11 cellular contexts compared by ENCODE assay signal in genomic region chr22:23225337-23225723, GRCh38. TPM values are rescaled to one million over a fixed set of nuclear protein-coding genes. Genes with fewer than 3 reads are reported as not detected.
DNase-seq lines count a peak whose midpoint lies in the region; ATAC-seq and TF ChIP-seq lines count a peak whose summit lies in the region.
"Had no signal": no experiment of that assay in that cellular context is flagged by ENCODE, and none has a peak within 500 bp of the region (broad histone marks: within the 10 kb centered on the region; RNA-seq: fewer than 3 reads in every experiment).

No MANE protein-coding gene starts in this region.

- no peaks in the 10 kb centered on the region for H3K9me3 ChIP-seq in lower lobe of right lung
- H3K9me3 ChIP-seq in thymus (ENCODE audit: control insufficient read depth), result no peaks in the 10 kb centered on the region

- DNase-seq in activated CD4-positive, alpha-beta T cell treated with anti-CD3 and anti-CD28 coated beads, Interleukin-2, amount 10 ng/mL, durations not matched to agents 7 days and 5 days, result no peak
- DNase-seq in activated CD4-positive, alpha-beta T cell treated with anti-CD3 and anti-CD28 coated beads, Interleukin-2, amount 50 U/mL, for 4 hours, result no peak
- peak; percentile 24 for DNase-seq in lower lobe of right lung
- DNase-seq in ACHN, result no peak
- DNase-seq in stimulated activated CD4-positive, alpha-beta T cell treated with anti-CD3 and anti-CD28 coated beads, Interleukin-2, amount 100 ng/mL, for 24 hours, result no peak
- no peak for DNase-seq in activated CD8-positive, alpha-beta memory T cell treated with anti-CD3 and anti-CD28 coated beads, Interleukin-2, amount 10 ng/mL, durations not matched to agents 7 days and 5 days
- DNase-seq: erythroblast, mesendoderm had no signal

- no peaks in the 10 kb centered on the region for H3K27me3 Mint-ChIP-seq in activated CD4-positive, alpha-beta T cell treated with anti-CD3 and anti-CD28 coated beads, Interleukin-2, amount 10 ng/mL, durations not matched to agents 7 days and 5 days
- H3K27me3 Mint-ChIP-seq in activated CD8-positive, alpha-beta memory T cell treated with anti-CD3 and anti-CD28 coated beads, Interleukin-2, amount 10 ng/mL, durations not matched to agents 7 days and 5 days, result no peaks in the 10 kb centered on the region

- in situ Hi-C loops in ACHN (cut with HindIII; ENCODE audit: low pct_ligation_motif_present, low pct_unique_long_range_greater_than_20kb, low sequenced_read_pairs), result no loop called here

- no peaks in the 10 kb centered on the region for H3K36me3 ChIP-seq in lower lobe of right lung
- peaks cover 3% of the 10 kb centered on the region for H3K36me3 ChIP-seq in thymus (ENCODE audit: control insufficient read depth, insufficient read depth)

- no peak for TF ChIP-seq CTCF in lower lobe of right lung (IDR thresholded peaks at IDR 0.05)

- 95% methylated on average over 10 of the region's 10 CpGs for WGBS in thymus

- H3K4me3 ChIP-seq in lower lobe of right lung (no peak overlapping the region), thymus (ENCODE audit: low read length) (no peak overlapping the region)

- H3K9me3 Mint-ChIP-seq in activated CD4-positive, alpha-beta T cell treated with anti-CD3 and anti-CD28 coated beads, Interleukin-2, amount 10 ng/mL, durations not matched to agents 7 days and 5 days, result peaks cover 20% of the 10 kb centered on the region
- peaks cover 14% of the 10 kb centered on the region for H3K9me3 Mint-ChIP-seq in activated CD8-positive, alpha-beta memory T cell treated with anti-CD3 and anti-CD28 coated beads, Interleukin-2, amount 10 ng/mL, durations not matched to agents 7 days and 5 days (ENCODE audit: low read depth)

- H3K27me3 ChIP-seq in lower lobe of right lung (ENCODE audit: low read depth) (no peaks in the 10 kb centered on the region), thymus (ENCODE audit: control insufficient read depth, insufficient read depth) (no peaks in the 10 kb centered on the region)

- intact Hi-C loops in lower lobe of right lung (cut with DNase I), result no loop called here

- CTCF ChIA-PET in activated CD4-positive, alpha-beta T cell treated with anti-CD3 and anti-CD28 coated beads, Interleukin-2, amount 10 ng/mL, durations not matched to agents 7 days and 5 days (lab: Charles Lee), result interaction anchor here (0.9 to 1.3 kb wide), 5 partner anchors 9 to 47 kb away, joined by 3 to 6 read pairs (median 3); no protein-coding TSS in a partner anchor
- CTCF ChIA-PET in activated CD8-positive, alpha-beta memory T cell treated with anti-CD3 and anti-CD28 coated beads, Interleukin-2, amount 10 ng/mL, durations not matched to agents 7 days and 5 days (lab: Charles Lee), result interaction anchor here (0.6 to 1.2 kb wide), 3 partner anchors 47 to 409 kb away, joined by 3 read pairs; no protein-coding TSS in a partner anchor

- POLR2A ChIA-PET in activated CD4-positive, alpha-beta T cell treated with anti-CD3 and anti-CD28 coated beads, Interleukin-2, amount 10 ng/mL, durations not matched to agents 7 days and 5 days (lab: Charles Lee), result no interaction called here

- no peak for ATAC-seq in lower lobe of right lung
- no peak for ATAC-seq in activated CD8-positive, alpha-beta memory T cell treated with anti-CD3 and anti-CD28 coated beads, Interleukin-2, amount 10 ng/mL, durations not matched to agents 7 days and 5 days

- H3K36me3 Mint-ChIP-seq in activated CD4-positive, alpha-beta T cell treated with anti-CD3 and anti-CD28 coated beads, Interleukin-2, amount 10 ng/mL, durations not matched to agents 7 days and 5 days (ENCODE audit: low read depth), result peaks cover 34% of the 10 kb centered on the region
- H3K36me3 Mint-ChIP-seq in activated CD8-positive, alpha-beta memory T cell treated with anti-CD3 and anti-CD28 coated beads, Interleukin-2, amount 10 ng/mL, durations not matched to agents 7 days and 5 days, result peaks cover 17% of the 10 kb centered on the region

- H3K4me3 Mint-ChIP-seq in activated CD4-positive, alpha-beta T cell treated with anti-CD3 and anti-CD28 coated beads, Interleukin-2, amount 10 ng/mL, durations not matched to agents 7 days and 5 days, result peak overlapping the region; percentile 21
- H3K4me3 Mint-ChIP-seq in activated CD8-positive, alpha-beta memory T cell treated with anti-CD3 and anti-CD28 coated beads, Interleukin-2, amount 10 ng/mL, durations not matched to agents 7 days and 5 days, result no peak overlapping the region

- H3K4me1 ChIP-seq in lower lobe of right lung (peaks cover 75% of the 10 kb centered on the region), thymus (ENCODE audit: control insufficient read depth, insufficient read depth, low read length) (peaks cover 34% of the 10 kb centered on the region)

- H3K27ac ChIP-seq in angular gyrus (ENCODE audit: low read depth, low read length) (peak overlapping the region; percentile 26), lower lobe of right lung (peak overlapping the region; percentile 77), thymus (ENCODE audit: low read depth) (peak overlapping the region; percentile 6)
- H3K27ac ChIP-seq: KMS-11 had no signal

- peak overlapping the region; percentile 92 for H3K27ac Mint-ChIP-seq in activated CD4-positive, alpha-beta T cell treated with anti-CD3 and anti-CD28 coated beads, Interleukin-2, amount 10 ng/mL, durations not matched to agents 7 days and 5 days
- no peak overlapping the region for H3K27ac Mint-ChIP-seq in activated CD8-positive, alpha-beta memory T cell treated with anti-CD3 and anti-CD28 coated beads, Interleukin-2, amount 10 ng/mL, durations not matched to agents 7 days and 5 days

- peaks cover 80% of the 10 kb centered on the region for H3K4me1 Mint-ChIP-seq in activated CD4-positive, alpha-beta T cell treated with anti-CD3 and anti-CD28 coated beads, Interleukin-2, amount 10 ng/mL, durations not matched to agents 7 days and 5 days
- peaks cover 28% of the 10 kb centered on the region for H3K4me1 Mint-ChIP-seq in activated CD8-positive, alpha-beta memory T cell treated with anti-CD3 and anti-CD28 coated beads, Interleukin-2, amount 10 ng/mL, durations not matched to agents 7 days and 5 days

RNA-seq across cellular contexts. Expression of gene BCR, which starts 45.0 kb away (rescaled TPM):
- 10 to 100 TPM; 45.6 to 48.1 TPM for total RNA-seq in activated CD4-positive, alpha-beta T cell treated with anti-CD3 and anti-CD28 coated beads, Interleukin-2, amount 10 ng/mL, durations not matched to agents 7 days and 5 days
- 57.2 TPM for total RNA-seq in lower lobe of right lung
- polyA plus RNA-seq in thymus, result 22.8 TPM
- total RNA-seq in activated CD8-positive, alpha-beta memory T cell treated with anti-CD3 and anti-CD28 coated beads, Interleukin-2, amount 10 ng/mL, durations not matched to agents 7 days and 5 days, result 10 to 100 TPM; 20.6 to 40.2 TPM

Comparison
In these comparisons a context has a peak if more than half of its experiments do, and no peak if none do; other contexts are left out.
1. H3K27ac ChIP-seq: peak in every context shown above with its lines; median percentile 77 in lower lobe of right lung; 26 in angular gyrus; 6 in thymus.